14 cellular contexts compared by ENCODE assay signal in genomic region chr9:90778746-90779145, GRCh38. TPM values are rescaled to one million over a fixed set of nuclear protein-coding genes. Genes with fewer than 3 reads are reported as not detected.
"Had no signal": no experiment of that assay in that cellular context is flagged by ENCODE, and none has a peak within 500 bp of the region (broad histone marks: within the 10 kb centered on the region; RNA-seq: fewer than 3 reads in every experiment).

No MANE protein-coding gene starts in this region.

- H3K4me3 ChIP-seq: heart left ventricle had no signal

- H3K27me3 Mint-ChIP-seq: dendritic cell treated with granulocyte-macrophage colony-stimulating factor and Interleukin-4, amounts not matched to agents 40 ng/mL and 50 ng/mL, for 4 days; memory B cell had no signal

- DNase-seq: activated CD4-positive, alpha-beta memory T cell treated with anti-CD3 and anti-CD28 coated beads for 36 hours; activated CD4-positive, alpha-beta T cell treated with anti-CD3 and anti-CD28 coated beads for 1 hour; activated CD8-positive, alpha-beta memory T cell treated with anti-CD3 and anti-CD28 coated beads, Interleukin-2, amount 10 ng/mL, durations not matched to agents 7 days and 5 days; activated naive CD4-positive, alpha-beta T cell treated with anti-CD3 and anti-CD28 coated beads, Interleukin-2, amount 10 ng/mL, durations not matched to agents 7 days and 5 days; activated T-cell treated with anti-CD3 and anti-CD28 coated beads, Interleukin-2, amount 50 U/mL, for 1 hour; effector memory CD8-positive, alpha-beta T cell; foreskin keratinocyte; heart left ventricle; left ventricle myocardium superior; naive thymus-derived CD8-positive, alpha-beta T cell; stimulated activated CD4-positive, alpha-beta T cell treated with anti-CD3 and anti-CD28 coated beads, Interleukin-1b, Interleukin-23, amount 100 ng/mL, for 48 hours; T-helper 9 cell had no signal

- H3K4me1 Mint-ChIP-seq: activated CD8-positive, alpha-beta memory T cell treated with anti-CD3 and anti-CD28 coated beads, Interleukin-2, amount 10 ng/mL, durations not matched to agents 7 days and 5 days; activated naive CD4-positive, alpha-beta T cell treated with anti-CD3 and anti-CD28 coated beads, Interleukin-2, amount 10 ng/mL, durations not matched to agents 7 days and 5 days had no signal

- H3K4me3 Mint-ChIP-seq: activated CD4-positive, alpha-beta memory T cell treated with anti-CD3 and anti-CD28 coated beads for 36 hours; activated CD8-positive, alpha-beta memory T cell treated with anti-CD3 and anti-CD28 coated beads, Interleukin-2, amount 10 ng/mL, durations not matched to agents 7 days and 5 days; activated naive CD4-positive, alpha-beta T cell treated with anti-CD3 and anti-CD28 coated beads, Interleukin-2, amount 10 ng/mL, durations not matched to agents 7 days and 5 days; dendritic cell treated with granulocyte-macrophage colony-stimulating factor and Interleukin-4, amounts not matched to agents 40 ng/mL and 50 ng/mL, for 4 days; effector memory CD8-positive, alpha-beta T cell; memory B cell; naive thymus-derived CD8-positive, alpha-beta T cell had no signal

- H3K36me3 Mint-ChIP-seq: activated CD4-positive, alpha-beta memory T cell treated with anti-CD3 and anti-CD28 coated beads for 36 hours; activated CD8-positive, alpha-beta memory T cell treated with anti-CD3 and anti-CD28 coated beads, Interleukin-2, amount 10 ng/mL, durations not matched to agents 7 days and 5 days; activated naive CD4-positive, alpha-beta T cell treated with anti-CD3 and anti-CD28 coated beads, Interleukin-2, amount 10 ng/mL, durations not matched to agents 7 days and 5 days; memory B cell; naive thymus-derived CD8-positive, alpha-beta T cell had no signal

- H3K9me3 Mint-ChIP-seq: activated CD4-positive, alpha-beta memory T cell treated with anti-CD3 and anti-CD28 coated beads for 36 hours; activated naive CD4-positive, alpha-beta T cell treated with anti-CD3 and anti-CD28 coated beads, Interleukin-2, amount 10 ng/mL, durations not matched to agents 7 days and 5 days; dendritic cell treated with granulocyte-macrophage colony-stimulating factor and Interleukin-4, amounts not matched to agents 40 ng/mL and 50 ng/mL, for 4 days; effector memory CD8-positive, alpha-beta T cell; memory B cell; naive thymus-derived CD8-positive, alpha-beta T cell had no signal

- H3K27ac Mint-ChIP-seq: activated CD4-positive, alpha-beta memory T cell treated with anti-CD3 and anti-CD28 coated beads for 36 hours; activated CD8-positive, alpha-beta memory T cell treated with anti-CD3 and anti-CD28 coated beads, Interleukin-2, amount 10 ng/mL, durations not matched to agents 7 days and 5 days; activated naive CD4-positive, alpha-beta T cell treated with anti-CD3 and anti-CD28 coated beads, Interleukin-2, amount 10 ng/mL, durations not matched to agents 7 days and 5 days; dendritic cell treated with granulocyte-macrophage colony-stimulating factor and Interleukin-4, amounts not matched to agents 40 ng/mL and 50 ng/mL, for 4 days; effector memory CD8-positive, alpha-beta T cell; memory B cell; naive thymus-derived CD8-positive, alpha-beta T cell had no signal

- H3K36me3 ChIP-seq: heart left ventricle had no signal

- H3K9me3 ChIP-seq: heart left ventricle had no signal

- H3K27ac ChIP-seq: foreskin keratinocyte, heart left ventricle had no signal

- ATAC-seq: activated CD8-positive, alpha-beta memory T cell treated with anti-CD3 and anti-CD28 coated beads, Interleukin-2, amount 10 ng/mL, durations not matched to agents 7 days and 5 days; effector memory CD8-positive, alpha-beta T cell; foreskin keratinocyte; heart left ventricle; left ventricle myocardium superior; naive thymus-derived CD8-positive, alpha-beta T cell had no signal

RNA-seq across cellular contexts. Expression of gene SYK, which starts 22.9 kb away (rescaled TPM):
- total RNA-seq: activated CD4-positive, alpha-beta memory T cell treated with anti-CD3 and anti-CD28 coated beads for 36 hours had no signal
